Comparison of ENCODE assay signal across 16 cellular contexts in genomic region chr17:40526668-40527067, GRCh38. TPM values are rescaled to one million over a fixed set of nuclear protein-coding genes. Genes with fewer than 3 reads are reported as not detected.
DNase-seq lines count a peak whose midpoint lies in the region; ATAC-seq and TF ChIP-seq lines count a peak whose summit lies in the region.
"Had no signal": no experiment of that assay in that cellular context is flagged by ENCODE, and none has a peak within 500 bp of the region (broad histone marks: within the 10 kb centered on the region; RNA-seq: fewer than 3 reads in every experiment).

No MANE protein-coding gene starts in this region.

- no peak for DNase-seq in activated CD4-positive, alpha-beta T cell treated with anti-CD3 and anti-CD28 coated beads, Interleukin-2, amount 10 ng/mL, durations not matched to agents 24 days and 14 days
- DNase-seq in activated CD4-positive, alpha-beta T cell treated with anti-CD3 and anti-CD28 coated beads for 4 hours = no peak
- DNase-seq in WERI-Rb-1 (peak; percentile 98), left cardiac atrium (peak; percentile 62), spleen (peak; percentile 75), SKM-1 treated with dmso at 0.1 percent for 144 hours (lab: John Stamatoyannopoulos, UW; ENCODE audit: unreplicated experiment) (no peak), HEK293T (ENCODE audit: extremely low spot score) (no peak)
- DNase-seq: ACHN; activated naive CD8-positive, alpha-beta T cell treated with anti-CD3 and anti-CD28 coated beads for 36 hours; Calu3; kidney glomerular epithelial cell; NCI-H1048 had no signal

- ATAC-seq in left cardiac atrium (peak; percentile 30 to 80), HG03565 (IDR thresholded peaks at IDR 0.05; ENCODE audit: unreplicated experiment) (no peak)

- H3K4me1 ChIP-seq in spleen = peaks cover 0 to 38% (median 13%) of the 10 kb centered on the region in 6 donors

- H3K36me3 Mint-ChIP-seq in activated CD4-positive, alpha-beta T cell treated with anti-CD3 and anti-CD28 coated beads, Interleukin-2, amount 10 ng/mL, durations not matched to agents 24 days and 14 days (ENCODE audit: low read depth) = peaks cover 57% of the 10 kb centered on the region

- no peak overlapping the region for H3K4me3 Mint-ChIP-seq in activated CD4-positive, alpha-beta T cell treated with anti-CD3 and anti-CD28 coated beads, Interleukin-2, amount 10 ng/mL, durations not matched to agents 24 days and 14 days
- H3K4me3 Mint-ChIP-seq: activated naive CD8-positive, alpha-beta T cell treated with anti-CD3 and anti-CD28 coated beads for 36 hours had no signal

- no peak for TF ChIP-seq POLR2A in spleen (IDR thresholded peaks at IDR 0.05)

- H3K4me1 Mint-ChIP-seq in activated CD4-positive, alpha-beta T cell treated with anti-CD3 and anti-CD28 coated beads, Interleukin-2, amount 10 ng/mL, durations not matched to agents 24 days and 14 days = peaks cover 56% of the 10 kb centered on the region

- CTCF ChIA-PET in HEK293T (lab: Yijun Ruan, JAX) = no interaction called here

- no peaks in the 10 kb centered on the region for H3K36me3 ChIP-seq in WERI-Rb-1
- H3K36me3 ChIP-seq in spleen = no peaks in the 10 kb centered on the region
- H3K36me3 ChIP-seq: SJSA1, upper lobe of left lung had no signal

- TF ChIP-seq CTCF in WERI-Rb-1 (IDR thresholded peaks at IDR 0.05; ENCODE audit: low read depth, low read length) (peak; percentile 36; the same call in 1 of the 2 replicates), spleen (IDR thresholded peaks at IDR 0.05 in 8 of 11, conservative IDR thresholded peaks at IDR 0.05 in 3 of 11) (no peak)

- H3K4me3 ChIP-seq in WERI-Rb-1 (ENCODE audit: low read depth, low read length) = no peak overlapping the region
- no peak overlapping the region for H3K4me3 ChIP-seq in spleen
- H3K4me3 ChIP-seq: SJSA1, upper lobe of left lung had no signal

- peak overlapping the region; percentile 13 for H3K27ac Mint-ChIP-seq in activated CD4-positive, alpha-beta T cell treated with anti-CD3 and anti-CD28 coated beads, Interleukin-2, amount 10 ng/mL, durations not matched to agents 24 days and 14 days
- H3K27ac Mint-ChIP-seq: activated naive CD8-positive, alpha-beta T cell treated with anti-CD3 and anti-CD28 coated beads for 36 hours had no signal

- H3K27me3 ChIP-seq in WERI-Rb-1 (ENCODE audit: insufficient read depth, low read depth, severe bottlenecking) = no peaks in the 10 kb centered on the region
- no peaks in the 10 kb centered on the region for H3K27me3 ChIP-seq in spleen (replicated peaks in 1 of 7)
- H3K27me3 ChIP-seq: SJSA1, upper lobe of left lung had no signal

- H3K9me3 ChIP-seq in WERI-Rb-1 (ENCODE audit: severe bottlenecking) (peaks cover 19% of the 10 kb centered on the region), spleen (peaks cover 0 to 21% (median 8%) of the 10 kb centered on the region in 8 donors)
- H3K9me3 ChIP-seq: upper lobe of left lung had no signal

- H3K27ac ChIP-seq in WERI-Rb-1 (peak overlapping the region; percentile 69), spleen (peak overlapping the region in 3 of 8 donors; percentile 21 to 43 (median 41))
- H3K27ac ChIP-seq: SJSA1, upper lobe of left lung had no signal

- peaks cover 18% of the 10 kb centered on the region for H3K9me3 Mint-ChIP-seq in activated CD4-positive, alpha-beta T cell treated with anti-CD3 and anti-CD28 coated beads, Interleukin-2, amount 10 ng/mL, durations not matched to agents 24 days and 14 days

- no peaks in the 10 kb centered on the region for H3K27me3 Mint-ChIP-seq in activated CD4-positive, alpha-beta T cell treated with anti-CD3 and anti-CD28 coated beads, Interleukin-2, amount 10 ng/mL, durations not matched to agents 24 days and 14 days
- H3K27me3 Mint-ChIP-seq: activated naive CD8-positive, alpha-beta T cell treated with anti-CD3 and anti-CD28 coated beads for 36 hours had no signal

- intact Hi-C loops in activated CD4-positive, alpha-beta T cell treated with anti-CD3 and anti-CD28 coated beads, Interleukin-2, amount 10 ng/mL, durations not matched to agents 24 days and 14 days (cut with micrococcal nuclease) = no loop called here
- intact Hi-C loops in left cardiac atrium (cut with DNase I) = loop anchor here in 1 of 2 donors (10.0 kb wide), 1 partner anchor 132 kb away; no protein-coding TSS in a partner anchor
- intact Hi-C loops in spleen (cut with DNase I; ENCODE audit: low total_unique reads) = loop anchor here (10.0 kb wide), 1 partner anchor 52 kb away; no protein-coding TSS in a partner anchor

- WGBS in spleen, 5 donors = 70 to 83% (median 72%) methylated on average over 5 of the region's 5 CpGs

- POLR2A ChIA-PET in HEK293T (lab: Yijun Ruan, JAX) = no interaction called here

TF ChIP-seq in HEK293T, 16 proteins besides CTCF, POLR2A, EP300 and RAD21:
- TF ChIP-seq FOXK2 (IDR thresholded peaks at IDR 0.05) = no peak
- TF ChIP-seq SUZ12 (IDR thresholded peaks at IDR 0.05) = no peak
- TF ChIP-seq FOXA1 (IDR thresholded peaks at IDR 0.05) = no peak
- TF ChIP-seq BHLHE40 (IDR thresholded peaks at IDR 0.05; ENCODE audit: borderline replicate concordance) = no peak
- no peak for TF ChIP-seq HDGF (IDR thresholded peaks at IDR 0.05; ENCODE audit: borderline replicate concordance)
- TF ChIP-seq SP1 (IDR thresholded peaks at IDR 0.05) = no peak
- TF ChIP-seq ARNT (IDR thresholded peaks at IDR 0.05) = no peak
- TF ChIP-seq ZNF384 (IDR thresholded peaks at IDR 0.05) = no peak
- no peak for TF ChIP-seq FOXM1 (IDR thresholded peaks at IDR 0.05; ENCODE audit: borderline replicate concordance)
- no peak for TF ChIP-seq LEF1 (IDR thresholded peaks at IDR 0.05; ENCODE audit: borderline replicate concordance)
- no peak for TF ChIP-seq CTBP1 (IDR thresholded peaks at IDR 0.05; ENCODE audit: borderline replicate concordance)
- TF ChIP-seq PKNOX1 (IDR thresholded peaks at IDR 0.05) = no peak
- TF ChIP-seq TARDBP (IDR thresholded peaks at IDR 0.05) = no peak
- no peak for TF ChIP-seq L3MBTL2 (conservative IDR thresholded peaks at IDR 0.05)

RNA-seq across cellular contexts. Expression of gene TNS4, which starts 25.2 kb away (rescaled TPM):
- total RNA-seq in activated CD4-positive, alpha-beta T cell treated with anti-CD3 and anti-CD28 coated beads, Interleukin-2, amount 10 ng/mL, durations not matched to agents 24 days and 14 days = 13.1 and 16.8 TPM in 2 replicates
- not detected for total RNA-seq in left cardiac atrium
- total RNA-seq in spleen = 1 to 10 TPM in 1 of 7 donors, under 1 TPM in 5, not detected in 1; 0.14 to 1.3 (median 0.41) TPM
- under 1 TPM; 0.15 to 0.45 (median 0.21) TPM for polyA plus RNA-seq in spleen
- total RNA-seq: myocyte, SJSA1 had no signal

RNA-seq across cellular contexts. Expression of gene CCR7, which starts 38.6 kb away (rescaled TPM):
- total RNA-seq in activated CD4-positive, alpha-beta T cell treated with anti-CD3 and anti-CD28 coated beads, Interleukin-2, amount 10 ng/mL, durations not matched to agents 24 days and 14 days = 217 and 220 TPM in 2 replicates
- total RNA-seq in left cardiac atrium (under 1 TPM; 0.29 to 0.53 TPM), spleen (10 to 100 TPM; 31.9 to 77.4 (median 49.9) TPM)
- polyA plus RNA-seq in spleen = 10 to 100 TPM; 29.0 to 79.1 (median 63.5) TPM
- total RNA-seq: Calu3, myocyte, SJSA1 had no signal

Comparison
In these comparisons a context has a peak if more than half of its experiments do, and no peak if none do; other contexts are left out.
1. DNase-seq: peak in WERI-Rb-1 (single experiment), left cardiac atrium (single experiment) and spleen (single experiment); none in activated CD4-positive, alpha-beta T cell treated with anti-CD3 and anti-CD28 coated beads, Interleukin-2, amount 10 ng/mL, durations not matched to agents 24 days and 14 days (single experiment), activated CD4-positive, alpha-beta T cell treated with anti-CD3 and anti-CD28 coated beads for 4 hours (0 of 2), SKM-1 treated with dmso at 0.1 percent for 144 hours (single experiment) and HEK293T (single experiment).
2. RNA of gene CCR7, which starts 38.6 kb away (total RNA-seq): 217 to 220 TPM in activated CD4-positive, alpha-beta T cell treated with anti-CD3 and anti-CD28 coated beads, Interleukin-2, amount 10 ng/mL, durations not matched to agents 24 days and 14 days and 31.9 to 77.4 TPM in spleen; 0.29 to 0.53 TPM in left cardiac atrium; every median in the first group is over 10 times any median in the second.